Comparison of ENCODE assay signal across 12 cellular contexts in genomic region chr11:133787379-133788103, GRCh38. TPM values are rescaled to one million over a fixed set of nuclear protein-coding genes. Genes with fewer than 3 reads are reported as not detected.
A peak's percentile ranks its signal among the peaks of the same experiment; 100 is the strongest.
DNase-seq lines count a peak whose midpoint lies in the region; ATAC-seq lines count a peak whose summit lies in the region.
"Had no signal": no experiment of that assay in that cellular context is flagged by ENCODE, and none has a peak within 500 bp of the region (broad histone marks: within the 10 kb centered on the region; RNA-seq: fewer than 3 reads in every experiment).

No MANE protein-coding gene starts in this region.

- DNase-seq in NCI-H510A (lab: John Stamatoyannopoulos, UW) (peak; percentile 4), NCI-H510A treated with DMSO at 0.1 percent for 48 hours (lab: John Stamatoyannopoulos, UW) (no peak), cerebellum (ENCODE audit: low spot score) (peak; percentile 4), left lobe of liver (ENCODE audit: low spot score) (no peak), T1000 (lab: John Stamatoyannopoulos, UW) (no peak)
- DNase-seq: DMS79 treated with DMSO at 0.1 percent for 48 hours, T-cell had no signal

- peak overlapping the region in 4 of 5 donors; percentile 14 to 54 (median 46) for H3K4me3 ChIP-seq in subcutaneous abdominal adipose tissue (ENCODE audit: low read depth in 1 of 5, low read length in 5 of 5)

- no peaks in the 10 kb centered on the region for H3K36me3 ChIP-seq in subcutaneous abdominal adipose tissue (ENCODE audit: control insufficient read depth in 5 of 5, insufficient read depth in 5 of 5, low read length in 5 of 5)

- no peak overlapping the region for H3K9ac ChIP-seq in subcutaneous abdominal adipose tissue (ENCODE audit: low read length in 5 of 5)

- H3K4me1 ChIP-seq in subcutaneous abdominal adipose tissue (ENCODE audit: control insufficient read depth in 5 of 5, insufficient read depth in 5 of 5, low read length in 5 of 5), result peaks cover 0 to 9% (median 8%) of the 10 kb centered on the region in 5 donors

- H3K27ac ChIP-seq in subcutaneous abdominal adipose tissue (ENCODE audit: low read depth, low read length), result no peak overlapping the region

- no peaks in the 10 kb centered on the region for H3K9me3 ChIP-seq in subcutaneous abdominal adipose tissue (ENCODE audit: control insufficient read depth in 5 of 5, low read length in 5 of 5)

- H3K27me3 ChIP-seq in subcutaneous abdominal adipose tissue (ENCODE audit: control insufficient read depth in 5 of 5, insufficient read depth in 4 of 5, low read length in 5 of 5), result peaks cover 0 to 9% (median 3%) of the 10 kb centered on the region in 5 donors

- peak; percentile 49 for ATAC-seq in left lobe of liver
- no peak for ATAC-seq in GM21619 (IDR thresholded peaks at IDR 0.05; ENCODE audit: unreplicated experiment)
- no peak for ATAC-seq in HG03095 (IDR thresholded peaks at IDR 0.05; ENCODE audit: unreplicated experiment)
- ATAC-seq: T-cell had no signal

RNA-seq across cellular contexts. Expression of gene SPATA19, which starts 57.8 kb away (rescaled TPM):
- not detected for total RNA-seq in cerebellum
- not detected for total RNA-seq in left lobe of liver
- total RNA-seq: bronchial epithelial cell, mesenteric fat pad, T-cell had no signal

Comparison
In these comparisons a context has a peak if more than half of its experiments do, and no peak if none do; other contexts are left out.
1. DNase-seq: peak in NCI-H510A (single experiment) and cerebellum (single experiment); none in NCI-H510A treated with DMSO at 0.1 percent for 48 hours (single experiment), left lobe of liver (single experiment) and T1000 (single experiment).